ENCODE assay signal across 7 cellular contexts in the genomic region with DNA sequence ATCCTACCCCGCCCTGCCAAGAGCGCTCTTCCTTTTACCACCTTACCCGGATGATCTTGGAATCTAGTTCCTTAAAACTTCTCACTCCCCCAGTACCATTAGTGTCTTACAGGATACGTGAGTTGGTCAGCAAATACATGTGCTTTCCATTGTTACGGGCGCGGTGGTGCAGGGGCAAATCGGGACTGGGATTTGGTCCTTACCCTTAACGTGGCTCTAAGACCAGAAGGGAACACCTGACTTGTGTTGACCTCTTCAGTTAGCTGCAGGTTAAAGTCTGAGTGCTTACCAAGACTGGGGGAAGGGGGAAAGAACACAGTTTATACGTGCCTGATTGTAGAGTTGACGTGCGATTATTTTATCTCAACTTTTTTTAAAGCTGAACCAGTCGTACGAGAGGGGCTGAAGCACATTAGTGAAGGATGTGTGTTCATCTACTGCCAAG. TPM values are rescaled to one million over a fixed set of nuclear protein-coding genes. Genes with fewer than 3 reads are reported as not detected.
A peak's percentile ranks its signal among the peaks of the same experiment; 100 is the strongest.
DNase-seq lines count a peak whose midpoint lies in the region; ATAC-seq and TF ChIP-seq lines count a peak whose summit lies in the region.

No MANE protein-coding gene starts in this region.

- peak overlapping the region; percentile 48 for H3K27ac ChIP-seq in GM23338 (ENCODE audit: low read depth)

- H3K79me2 ChIP-seq in GM23338 (replicated peaks; ENCODE audit: insufficient read depth), result peaks cover 48% of the 10 kb centered on the region

- peaks cover 18% of the 10 kb centered on the region for H4K20me1 ChIP-seq in GM23338 (replicated peaks; ENCODE audit: insufficient read depth)

- peaks cover 19% of the 10 kb centered on the region for H3K27me3 Mint-ChIP-seq in GM23338 (ENCODE audit: insufficient read depth, low read depth, poor library complexity)
- H3K27me3 Mint-ChIP-seq in nephron (ENCODE audit: low read depth), result no peaks in the 10 kb centered on the region

- H3K36me3 Mint-ChIP-seq in GM23338 (ENCODE audit: low read depth), result peaks cover 27% of the 10 kb centered on the region
- peaks cover 21% of the 10 kb centered on the region for H3K36me3 Mint-ChIP-seq in nephron (ENCODE audit: low read depth)

- H3K36me3 ChIP-seq in GM23338 (ENCODE audit: insufficient read depth), result peaks cover 14% of the 10 kb centered on the region; the same call in 1 of the 2 replicates

- no peak for DNase-seq in GM23338 (ENCODE audit: low spot score)
- peak; percentile 28 for DNase-seq in NOMO-1 treated with DMSO at 0.1 percent for 48 hours (lab: John Stamatoyannopoulos, UW; ENCODE audit: unreplicated experiment)
- peak; percentile 58 for DNase-seq in dermis blood vessel endothelial cell
- no peak for DNase-seq in DMS79 (lab: John Stamatoyannopoulos, UW)
- DNase-seq in NCI-H2029 treated with DMSO at 0.1 percent for 48 hours (lab: John Stamatoyannopoulos, UW), result no peak

- H3K4me1 Mint-ChIP-seq in GM23338 (peaks cover 18% of the 10 kb centered on the region), nephron (peaks cover 26% of the 10 kb centered on the region)

- no peak for TF ChIP-seq CTCF in GM23338 (conservative IDR thresholded peaks at IDR 0.05; ENCODE audit: low read depth in 2 of 2)
- TF ChIP-seq CTCF in nephron (IDR thresholded peaks at IDR 0.05; ENCODE audit: unreplicated experiment in 3 of 3), result no peak

- peak; percentile 8 for ATAC-seq in GM23338
- no peak for ATAC-seq in GM21825 (IDR thresholded peaks at IDR 0.05; ENCODE audit: unreplicated experiment)

- peak overlapping the region; percentile 98 for H3K4me2 ChIP-seq in GM23338

- H3F3A ChIP-seq in GM23338 (replicated peaks; ENCODE audit: low read depth), result peaks cover 12% of the 10 kb centered on the region; the same call in 1 of the 2 replicates

- H3K4me3 Mint-ChIP-seq in GM23338, result peak overlapping the region; percentile 91
- peak overlapping the region; percentile 95 to 98 (median 96) for H3K4me3 Mint-ChIP-seq in nephron

- no peaks in the 10 kb centered on the region for H3K9me2 ChIP-seq in GM23338 (ENCODE audit: insufficient read depth)

- no peak overlapping the region for H2AFZ ChIP-seq in GM23338

- H3K27ac Mint-ChIP-seq in GM23338 (peak overlapping the region; percentile 100), nephron (peak overlapping the region; percentile 99 to 100 (median 99))

- no peaks in the 10 kb centered on the region for H3K9me3 Mint-ChIP-seq in GM23338
- no peaks in the 10 kb centered on the region for H3K9me3 Mint-ChIP-seq in nephron

- no peaks in the 10 kb centered on the region for H3K27me3 ChIP-seq in GM23338 (ENCODE audit: insufficient read depth)

- peaks cover 12% of the 10 kb centered on the region for H3K4me1 ChIP-seq in GM23338 (ENCODE audit: insufficient read depth)

- H3K4me3 ChIP-seq in GM23338, result peak overlapping the region; percentile 90

TF ChIP-seq in GM23338, 12 proteins besides CTCF, POLR2A, EP300 and RAD21 (continues in another document):
- TF ChIP-seq, protein P1, sequence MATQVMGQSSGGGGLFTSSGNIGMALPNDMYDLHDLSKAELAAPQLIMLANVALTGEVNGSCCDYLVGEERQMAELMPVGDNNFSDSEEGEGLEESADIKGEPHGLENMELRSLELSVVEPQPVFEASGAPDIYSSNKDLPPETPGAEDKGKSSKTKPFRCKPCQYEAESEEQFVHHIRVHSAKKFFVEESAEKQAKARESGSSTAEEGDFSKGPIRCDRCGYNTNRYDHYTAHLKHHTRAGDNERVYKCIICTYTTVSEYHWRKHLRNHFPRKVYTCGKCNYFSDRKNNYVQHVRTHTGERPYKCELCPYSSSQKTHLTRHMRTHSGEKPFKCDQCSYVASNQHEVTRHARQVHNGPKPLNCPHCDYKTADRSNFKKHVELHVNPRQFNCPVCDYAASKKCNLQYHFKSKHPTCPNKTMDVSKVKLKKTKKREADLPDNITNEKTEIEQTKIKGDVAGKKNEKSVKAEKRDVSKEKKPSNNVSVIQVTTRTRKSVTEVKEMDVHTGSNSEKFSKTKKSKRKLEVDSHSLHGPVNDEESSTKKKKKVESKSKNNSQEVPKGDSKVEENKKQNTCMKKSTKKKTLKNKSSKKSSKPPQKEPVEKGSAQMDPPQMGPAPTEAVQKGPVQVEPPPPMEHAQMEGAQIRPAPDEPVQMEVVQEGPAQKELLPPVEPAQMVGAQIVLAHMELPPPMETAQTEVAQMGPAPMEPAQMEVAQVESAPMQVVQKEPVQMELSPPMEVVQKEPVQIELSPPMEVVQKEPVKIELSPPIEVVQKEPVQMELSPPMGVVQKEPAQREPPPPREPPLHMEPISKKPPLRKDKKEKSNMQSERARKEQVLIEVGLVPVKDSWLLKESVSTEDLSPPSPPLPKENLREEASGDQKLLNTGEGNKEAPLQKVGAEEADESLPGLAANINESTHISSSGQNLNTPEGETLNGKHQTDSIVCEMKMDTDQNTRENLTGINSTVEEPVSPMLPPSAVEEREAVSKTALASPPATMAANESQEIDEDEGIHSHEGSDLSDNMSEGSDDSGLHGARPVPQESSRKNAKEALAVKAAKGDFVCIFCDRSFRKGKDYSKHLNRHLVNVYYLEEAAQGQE (IDR thresholded peaks at IDR 0.05; ENCODE audit: unreplicated experiment), result no peak
- TF ChIP-seq POLR2AphosphoS5 (IDR thresholded peaks at IDR 0.05; ENCODE audit: low read depth) (no peak), EZH2phosphoT487 (IDR thresholded peaks at IDR 0.05; ENCODE audit: unreplicated experiment) (no peak)
- TF ChIP-seq, protein P2, sequence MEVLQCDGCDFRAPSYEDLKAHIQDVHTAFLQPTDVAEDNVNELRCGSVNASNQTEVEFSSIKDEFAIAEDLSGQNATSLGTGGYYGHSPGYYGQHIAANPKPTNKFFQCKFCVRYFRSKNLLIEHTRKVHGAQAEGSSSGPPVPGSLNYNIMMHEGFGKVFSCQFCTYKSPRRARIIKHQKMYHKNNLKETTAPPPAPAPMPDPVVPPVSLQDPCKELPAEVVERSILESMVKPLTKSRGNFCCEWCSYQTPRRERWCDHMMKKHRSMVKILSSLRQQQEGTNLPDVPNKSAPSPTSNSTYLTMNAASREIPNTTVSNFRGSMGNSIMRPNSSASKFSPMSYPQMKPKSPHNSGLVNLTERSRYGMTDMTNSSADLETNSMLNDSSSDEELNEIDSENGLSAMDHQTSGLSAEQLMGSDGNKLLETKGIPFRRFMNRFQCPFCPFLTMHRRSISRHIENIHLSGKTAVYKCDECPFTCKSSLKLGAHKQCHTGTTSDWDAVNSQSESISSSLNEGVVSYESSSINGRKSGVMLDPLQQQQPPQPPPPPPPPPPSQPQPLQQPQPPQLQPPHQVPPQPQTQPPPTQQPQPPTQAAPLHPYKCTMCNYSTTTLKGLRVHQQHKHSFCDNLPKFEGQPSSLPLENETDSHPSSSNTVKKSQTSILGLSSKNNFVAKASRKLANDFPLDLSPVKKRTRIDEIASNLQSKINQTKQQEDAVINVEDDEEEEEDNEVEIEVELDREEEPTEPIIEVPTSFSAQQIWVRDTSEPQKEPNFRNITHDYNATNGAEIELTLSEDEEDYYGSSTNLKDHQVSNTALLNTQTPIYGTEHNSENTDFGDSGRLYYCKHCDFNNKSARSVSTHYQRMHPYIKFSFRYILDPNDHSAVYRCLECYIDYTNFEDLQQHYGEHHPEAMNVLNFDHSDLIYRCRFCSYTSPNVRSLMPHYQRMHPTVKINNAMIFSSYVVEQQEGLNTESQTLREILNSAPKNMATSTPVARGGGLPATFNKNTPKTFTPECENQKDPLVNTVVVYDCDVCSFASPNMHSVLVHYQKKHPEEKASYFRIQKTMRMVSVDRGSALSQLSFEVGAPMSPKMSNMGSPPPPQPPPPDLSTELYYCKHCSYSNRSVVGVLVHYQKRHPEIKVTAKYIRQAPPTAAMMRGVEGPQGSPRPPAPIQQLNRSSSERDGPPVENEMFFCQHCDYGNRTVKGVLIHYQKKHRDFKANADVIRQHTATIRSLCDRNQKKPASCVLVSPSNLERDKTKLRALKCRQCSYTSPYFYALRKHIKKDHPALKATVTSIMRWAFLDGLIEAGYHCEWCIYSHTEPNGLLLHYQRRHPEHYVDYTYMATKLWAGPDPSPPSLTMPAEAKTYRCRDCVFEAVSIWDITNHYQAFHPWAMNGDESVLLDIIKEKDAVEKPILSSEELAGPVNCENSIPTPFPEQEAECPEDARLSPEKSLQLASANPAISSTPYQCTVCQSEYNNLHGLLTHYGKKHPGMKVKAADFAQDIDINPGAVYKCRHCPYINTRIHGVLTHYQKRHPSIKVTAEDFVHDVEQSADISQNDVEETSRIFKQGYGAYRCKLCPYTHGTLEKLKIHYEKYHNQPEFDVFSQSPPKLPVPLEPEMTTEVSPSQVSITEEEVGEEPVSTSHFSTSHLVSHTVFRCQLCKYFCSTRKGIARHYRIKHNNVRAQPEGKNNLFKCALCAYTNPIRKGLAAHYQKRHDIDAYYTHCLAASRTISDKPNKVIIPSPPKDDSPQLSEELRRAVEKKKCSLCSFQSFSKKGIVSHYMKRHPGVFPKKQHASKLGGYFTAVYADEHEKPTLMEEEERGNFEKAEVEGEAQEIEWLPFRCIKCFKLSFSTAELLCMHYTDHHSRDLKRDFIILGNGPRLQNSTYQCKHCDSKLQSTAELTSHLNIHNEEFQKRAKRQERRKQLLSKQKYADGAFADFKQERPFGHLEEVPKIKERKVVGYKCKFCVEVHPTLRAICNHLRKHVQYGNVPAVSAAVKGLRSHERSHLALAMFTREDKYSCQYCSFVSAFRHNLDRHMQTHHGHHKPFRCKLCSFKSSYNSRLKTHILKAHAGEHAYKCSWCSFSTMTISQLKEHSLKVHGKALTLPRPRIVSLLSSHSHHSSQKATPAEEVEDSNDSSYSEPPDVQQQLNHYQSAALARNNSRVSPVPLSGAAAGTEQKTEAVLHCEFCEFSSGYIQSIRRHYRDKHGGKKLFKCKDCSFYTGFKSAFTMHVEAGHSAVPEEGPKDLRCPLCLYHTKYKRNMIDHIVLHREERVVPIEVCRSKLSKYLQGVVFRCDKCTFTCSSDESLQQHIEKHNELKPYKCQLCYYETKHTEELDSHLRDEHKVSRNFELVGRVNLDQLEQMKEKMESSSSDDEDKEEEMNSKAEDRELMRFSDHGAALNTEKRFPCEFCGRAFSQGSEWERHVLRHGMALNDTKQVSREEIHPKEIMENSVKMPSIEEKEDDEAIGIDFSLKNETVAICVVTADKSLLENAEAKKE (CRISPR knock-in tag; IDR thresholded peaks at IDR 0.05), result no peak

RNA-seq across cellular contexts. Expression of a gene that starts 0.5 kb away (rescaled TPM):
- total RNA-seq in GM23338 (2014; rRNA removed; shearing (Covaris generic)), result 197 and 202 TPM in 2 replicates
- polyA plus RNA-seq in GM23338 (2016; fragmentation: Nextera tagmentation; extraction: Ambion mirVana), result 887 and 915 TPM in 2 replicates
- total RNA-seq in dermis blood vessel endothelial cell, result 56.7 and 166 TPM in 2 replicates

RNA-seq across cellular contexts. Expression of a gene that starts 0.9 kb away (rescaled TPM):
- total RNA-seq in GM23338 (2014; rRNA removed; shearing (Covaris generic)), result 27.8 and 31.8 TPM in 2 replicates
- 5.9 and 6.0 TPM in 2 replicates for polyA plus RNA-seq in GM23338 (2016; fragmentation: Nextera tagmentation; extraction: Ambion mirVana)
- total RNA-seq in dermis blood vessel endothelial cell, result 8.9 and 11.7 TPM in 2 replicates

RNA-seq across cellular contexts. Expression of a gene that starts 10.0 kb away (rescaled TPM):
- total RNA-seq in GM23338 (2014; rRNA removed; shearing (Covaris generic)), result 5.0 and 5.5 TPM in 2 replicates
- polyA plus RNA-seq in GM23338 (2016; fragmentation: Nextera tagmentation; extraction: Ambion mirVana), result 40.0 and 49.3 TPM in 2 replicates
- 7.0 and 8.5 TPM in 2 replicates for total RNA-seq in dermis blood vessel endothelial cell

RNA-seq across cellular contexts. Expression of a gene that starts 10.2 kb away (rescaled TPM):
- total RNA-seq in GM23338 (2014; rRNA removed; shearing (Covaris generic)), result 1.7 and 2.7 TPM in 2 replicates
- 3.9 and 4.8 TPM in 2 replicates for polyA plus RNA-seq in GM23338 (2016; fragmentation: Nextera tagmentation; extraction: Ambion mirVana)
- 0.42 and 0.85 TPM in 2 replicates for total RNA-seq in dermis blood vessel endothelial cell

Comparison
In these comparisons a context has a peak if more than half of its experiments do, and no peak if none do; other contexts are left out.
1. DNase-seq: peak in NOMO-1 treated with DMSO at 0.1 percent for 48 hours (single experiment) and dermis blood vessel endothelial cell (single experiment); none in GM23338 (single experiment), DMS79 (single experiment) and NCI-H2029 treated with DMSO at 0.1 percent for 48 hours (single experiment).